9 cellular contexts compared by ENCODE assay signal in genomic region chr4:5888222-5888701, GRCh38. TPM values are rescaled to one million over a fixed set of nuclear protein-coding genes. Genes with fewer than 3 reads are reported as not detected.
DNase-seq lines count a peak whose midpoint lies in the region; ATAC-seq and TF ChIP-seq lines count a peak whose summit lies in the region.
"Had no signal": no experiment of that assay in that cellular context is flagged by ENCODE, and none has a peak within 500 bp of the region (broad histone marks: within the 10 kb centered on the region; RNA-seq: fewer than 3 reads in every experiment).

No MANE protein-coding gene starts in this region.

- no peaks in the 10 kb centered on the region for H3K36me3 ChIP-seq in HEK293 (ENCODE audit: control insufficient read depth in 2 of 2, insufficient read depth in 1 of 2, low read length in 2 of 2)
- H3K36me3 ChIP-seq in NT2/D1 (ENCODE audit: insufficient read depth, insufficient read length, low read length), result peaks cover 6% of the 10 kb centered on the region
- no peaks in the 10 kb centered on the region for H3K36me3 ChIP-seq in stomach

- WGBS in stomach, 5 donors, result 0 to 4% (median 1%) methylated on average over 3 to 58 of the region's 59 CpGs

- H3K27me3 ChIP-seq in NT2/D1 (ENCODE audit: insufficient read depth, insufficient read length) (peaks cover 54% of the 10 kb centered on the region), stomach (peaks cover 35 to 91% (median 65%) of the 10 kb centered on the region in 3 donors)

- H3K4me1 ChIP-seq in HEK293 (ENCODE audit: control insufficient read depth, insufficient read depth, low read length) (no peaks in the 10 kb centered on the region), NT2/D1 (ENCODE audit: insufficient read depth, insufficient read length) (peaks cover 25% of the 10 kb centered on the region), stomach (peaks cover 19 to 41% (median 34%) of the 10 kb centered on the region in 4 donors)

- in situ Hi-C loops in KBM-7 (cut with MboI; ENCODE audit: low pct_unique_long_range_greater_than_20kb, low sequenced_read_pairs), result no loop called here

- H3K4me3 ChIP-seq in HEK293 (ENCODE audit: low read depth, low read length), result peak overlapping the region; percentile 40
- H3K4me3 ChIP-seq in NT2/D1 (ENCODE audit: insufficient read length, low read depth), result peak overlapping the region; percentile 75
- H3K4me3 ChIP-seq in iPS-18c (ENCODE audit: insufficient read depth, low read depth, low read length), result peak overlapping the region; percentile 90
- peak overlapping the region; percentile 42 to 55 (median 50) for H3K4me3 ChIP-seq in stomach

- intact Hi-C loops in stomach (cut with DNase I; ENCODE audit: low total_unique reads), result no loop called here

- POLR2A ChIA-PET in HEK293 (lab: Yijun Ruan, JAX), result no interaction called here

- no peak overlapping the region for H3K27ac ChIP-seq in HEK293 (ENCODE audit: extremely low read depth, low read depth, low read length)
- H3K27ac ChIP-seq in stomach, result peak overlapping the region in 1 of 5 donors; percentile 17

- no peak for ATAC-seq in HG03095 (IDR thresholded peaks at IDR 0.05; ENCODE audit: unreplicated experiment)
- no peak for ATAC-seq in GM18502 (IDR thresholded peaks at IDR 0.05; ENCODE audit: poor library complexity, unreplicated experiment)

- no peak for TF ChIP-seq EP300 in stomach (IDR thresholded peaks at IDR 0.05)

- DNase-seq in NT2/D1 (ENCODE audit: low read depth, low spot score) (no peak), stomach (no peak), KBM-7 (no peak)
- no peak for DNase-seq in activated effector memory CD4-positive, alpha-beta T cell treated with anti-CD3 and anti-CD28 coated beads, Interleukin-2, amount 50 U/mL, for 16 hours
- DNase-seq: T-helper 9 cell had no signal

- CTCF ChIA-PET in HEK293 (lab: Yijun Ruan, JAX), result no interaction called here

- H3K9me3 ChIP-seq in HEK293 (ENCODE audit: control insufficient read depth, insufficient read depth, low read depth, low read length) (no peaks in the 10 kb centered on the region), NT2/D1 (ENCODE audit: insufficient read depth, low read length) (no peaks in the 10 kb centered on the region), iPS-18c (ENCODE audit: control insufficient read depth, insufficient read depth, low read length) (peaks cover 2% of the 10 kb centered on the region), stomach (no peaks in the 10 kb centered on the region)

- peak overlapping the region; percentile 89 for H3K9ac ChIP-seq in NT2/D1 (ENCODE audit: insufficient read length, low read depth)

- TF ChIP-seq POLR2A in stomach (IDR thresholded peaks at IDR 0.05), result no peak

- no peak for TF ChIP-seq CTCF in HEK293 (tag by site-specific recombination; IDR thresholded peaks at IDR 0.05)
- no peak for TF ChIP-seq CTCF in stomach (IDR thresholded peaks at IDR 0.05)

TF ChIP-seq in HEK293, 187 proteins besides CTCF, POLR2A, EP300 and RAD21:
- no peak for TF ChIP-seq KLF17 (tag by site-specific recombination; IDR thresholded peaks at IDR 0.05)
- TF ChIP-seq SP2 (tag by site-specific recombination; IDR thresholded peaks at IDR 0.05), result peak; percentile 55
- TF ChIP-seq ZBTB26 (tag by site-specific recombination; optimal IDR thresholded peaks at IDR 0.05), result peak; percentile 13

RNA-seq across cellular contexts. Expression of gene CRMP1, which starts 4.6 kb away (rescaled TPM):
- total RNA-seq in stomach, result 10 to 100 TPM in 1 of 5 donors, 1 to 10 TPM in 3, not detected in 1; 1.2 to 21.4 (median 5.2) TPM
- polyA plus RNA-seq in stomach, result 1 to 10 TPM; 1.4 to 2.1 (median 1.9) TPM

Comparison
In these comparisons a context has a peak if more than half of its experiments do, and no peak if none do; other contexts are left out.
1. H3K4me3 ChIP-seq: peak in every context shown above with its lines; median percentile 90 in iPS-18c; 75 in NT2/D1; 50 in stomach; 40 in HEK293.